Comparison of ENCODE assay signal across 10 cellular contexts in genomic region chr17:19263621-19264010, GRCh38. TPM values are rescaled to one million over a fixed set of nuclear protein-coding genes. Genes with fewer than 3 reads are reported as not detected.
DNase-seq lines count a peak whose midpoint lies in the region; ATAC-seq and TF ChIP-seq lines count a peak whose summit lies in the region.
"Had no signal": no experiment of that assay in that cellular context is flagged by ENCODE, and none has a peak within 500 bp of the region (broad histone marks: within the 10 kb centered on the region; RNA-seq: fewer than 3 reads in every experiment).

No MANE protein-coding gene starts in this region.

- peaks cover 48 to 81% (median 63%) of the 10 kb centered on the region in 4 donors for H3K4me1 ChIP-seq in stomach

- CTCF ChIA-PET in T-cell (lab: Charles Lee): no interaction called here

- H3K27ac ChIP-seq in stomach: peak overlapping the region; percentile 3 to 83 (median 76)

- no peaks in the 10 kb centered on the region for H3K27me3 ChIP-seq in kidney epithelial cell (ENCODE audit: control insufficient read depth, insufficient read depth, low read length)
- no peaks in the 10 kb centered on the region for H3K27me3 ChIP-seq in stomach

- H3K27me3 Mint-ChIP-seq in chondrocyte (ENCODE audit: low read depth) (no peaks in the 10 kb centered on the region), T-cell (peaks cover 13 to 37% of the 10 kb centered on the region in 2 donors)
- peaks cover 22% of the 10 kb centered on the region for H3K27me3 Mint-ChIP-seq in activated T-helper 2 cell treated with anti-CD3 and anti-CD28 coated beads, Interferon-gamma antibody, Interleukin-2, Interleukin-4, amounts not matched to agents 10 μg/mL and 5 μg/mL and 100 μg/mL, durations not matched to agents 14 hours and 24 hours and 36 hours (ENCODE audit: low read depth)

- POLR2A ChIA-PET in T-cell (lab: Charles Lee): no interaction called here

- peak overlapping the region; percentile 92 for H3K27ac Mint-ChIP-seq in chondrocyte (ENCODE audit: unreplicated experiment)
- no peak overlapping the region for H3K27ac Mint-ChIP-seq in activated T-helper 2 cell treated with anti-CD3 and anti-CD28 coated beads, Interferon-gamma antibody, Interleukin-2, Interleukin-4, amounts not matched to agents 10 μg/mL and 5 μg/mL and 100 μg/mL, durations not matched to agents 14 hours and 24 hours and 36 hours
- no peak overlapping the region for H3K27ac Mint-ChIP-seq in T-cell
- H3K27ac Mint-ChIP-seq: T-helper 1 cell treated with Interleukin-12 subunit alpha and Interleukin-12 subunit beta and Interleukin-4 antibody, amounts not matched to agents 30 μg/mL and 1 μg/mL, for 36 hours had no signal

- H3K4me3 ChIP-seq in kidney epithelial cell (ENCODE audit: low read depth, low read length) (no peak overlapping the region), stomach (no peak overlapping the region)

- H3K9me3 ChIP-seq in stomach: no peaks in the 10 kb centered on the region

- ATAC-seq in T-cell (replicated peaks in 1 of 4): no peak

- H3K4me3 Mint-ChIP-seq in chondrocyte (ENCODE audit: unreplicated experiment) (peak overlapping the region; percentile 2), T-cell (no peak overlapping the region)
- no peak overlapping the region for H3K4me3 Mint-ChIP-seq in activated T-helper 2 cell treated with anti-CD3 and anti-CD28 coated beads, Interferon-gamma antibody, Interleukin-2, Interleukin-4, amounts not matched to agents 10 μg/mL and 5 μg/mL and 100 μg/mL, durations not matched to agents 14 hours and 24 hours and 36 hours (ENCODE audit: low read depth)
- H3K4me3 Mint-ChIP-seq: T-helper 1 cell treated with Interleukin-12 subunit alpha and Interleukin-12 subunit beta and Interleukin-4 antibody, amounts not matched to agents 30 μg/mL and 1 μg/mL, for 36 hours had no signal

- TF ChIP-seq EP300 in stomach (IDR thresholded peaks at IDR 0.05): no peak

- H3K36me3 Mint-ChIP-seq in chondrocyte (ENCODE audit: low read depth) (peaks cover 2% of the 10 kb centered on the region), T-cell (no peaks in the 10 kb centered on the region)
- no peaks in the 10 kb centered on the region for H3K36me3 Mint-ChIP-seq in activated T-helper 2 cell treated with anti-CD3 and anti-CD28 coated beads, Interferon-gamma antibody, Interleukin-2, Interleukin-4, amounts not matched to agents 10 μg/mL and 5 μg/mL and 100 μg/mL, durations not matched to agents 14 hours and 24 hours and 36 hours (ENCODE audit: low read depth)

- intact Hi-C loops in stomach (cut with DNase I; ENCODE audit: low total_unique reads): no loop called here
- intact Hi-C loops in activated T-helper 2 cell treated with anti-CD3 and anti-CD28 coated beads, Interferon-gamma antibody, Interleukin-2, Interleukin-4, amounts not matched to agents 10 μg/mL and 5 μg/mL and 100 μg/mL, durations not matched to agents 14 hours and 24 hours and 36 hours (cut with micrococcal nuclease): no loop called here

- no peaks in the 10 kb centered on the region for H3K9me3 Mint-ChIP-seq in chondrocyte (ENCODE audit: low read depth)
- H3K9me3 Mint-ChIP-seq in activated T-helper 2 cell treated with anti-CD3 and anti-CD28 coated beads, Interferon-gamma antibody, Interleukin-2, Interleukin-4, amounts not matched to agents 10 μg/mL and 5 μg/mL and 100 μg/mL, durations not matched to agents 14 hours and 24 hours and 36 hours: no peaks in the 10 kb centered on the region
- H3K9me3 Mint-ChIP-seq in T-cell: no peaks in the 10 kb centered on the region
- H3K9me3 Mint-ChIP-seq: T-helper 1 cell treated with Interleukin-12 subunit alpha and Interleukin-12 subunit beta and Interleukin-4 antibody, amounts not matched to agents 30 μg/mL and 1 μg/mL, for 36 hours had no signal

- H3K4me1 Mint-ChIP-seq in chondrocyte (ENCODE audit: low read depth) (peaks cover 59% of the 10 kb centered on the region), T-cell (peaks cover 0 to 2% (median under 1%) of the 10 kb centered on the region in 3 donors)
- peaks cover 9% of the 10 kb centered on the region for H3K4me1 Mint-ChIP-seq in activated T-helper 2 cell treated with anti-CD3 and anti-CD28 coated beads, Interferon-gamma antibody, Interleukin-2, Interleukin-4, amounts not matched to agents 10 μg/mL and 5 μg/mL and 100 μg/mL, durations not matched to agents 14 hours and 24 hours and 36 hours (ENCODE audit: low read depth)

- TF ChIP-seq POLR2A in stomach (IDR thresholded peaks at IDR 0.05): no peak

- H3K36me3 ChIP-seq in kidney epithelial cell (ENCODE audit: control insufficient read depth, insufficient read depth, low read length): no peaks in the 10 kb centered on the region
- no peaks in the 10 kb centered on the region for H3K36me3 ChIP-seq in stomach

- DNase-seq in HCEC 1CT (peak; percentile 46), chondrocyte (ENCODE audit: low spot score) (no peak), kidney epithelial cell (ENCODE audit: low read depth) (peak; percentile 21), stomach (no peak), HuH-7.5 (ENCODE audit: low spot score) (no peak), NCI-H187 treated with DMSO at 0.1 percent for 48 hours (lab: John Stamatoyannopoulos, UW) (no peak), T-cell (no peak)
- DNase-seq in activated T-helper 2 cell treated with anti-CD3 and anti-CD28 coated beads, Interferon-gamma antibody, Interleukin-2, Interleukin-4, amounts not matched to agents 10 μg/mL and 5 μg/mL and 100 μg/mL, durations not matched to agents 14 hours and 24 hours and 36 hours (ENCODE audit: low spot score): no peak
- DNase-seq: NCI-H226 had no signal

- 39 to 70% (median 58%) methylated on average over 3 of the region's 3 CpGs for WGBS in stomach, 5 donors

- TF ChIP-seq CTCF in chondrocyte (IDR thresholded peaks at IDR 0.05) (no peak), kidney epithelial cell (IDR thresholded peaks at IDR 0.05; ENCODE audit: insufficient read depth, low read length, poor library complexity, severe bottlenecking) (no peak), stomach (IDR thresholded peaks at IDR 0.05) (no peak)

RNA-seq across cellular contexts. Expression of gene EPN2, which starts 26.4 kb away (rescaled TPM):
- total RNA-seq in chondrocyte: 29.0 to 39.7 TPM (median 37.8 TPM) in 3 replicates
- 13.7 and 18.8 TPM in 2 replicates for total RNA-seq in kidney epithelial cell
- total RNA-seq in stomach: 10 to 100 TPM; 24.5 to 71.9 (median 32.1) TPM
- polyA plus RNA-seq in stomach: 10 to 100 TPM; 10.7 to 21.1 (median 11.9) TPM
- total RNA-seq in activated T-helper 2 cell treated with anti-CD3 and anti-CD28 coated beads, Interferon-gamma antibody, Interleukin-2, Interleukin-4, amounts not matched to agents 10 μg/mL and 5 μg/mL and 100 μg/mL, durations not matched to agents 14 hours and 24 hours and 36 hours: 10.5 and 11.6 TPM in 2 replicates
- total RNA-seq in T-cell: 1 to 10 TPM; 5.5 to 9.8 (median 8.4) TPM

Comparison
In these comparisons a context has a peak if more than half of its experiments do, and no peak if none do; other contexts are left out.
1. DNase-seq: peak in HCEC 1CT (single experiment) and kidney epithelial cell (single experiment); none in chondrocyte (single experiment), stomach (single experiment), HuH-7.5 (single experiment), NCI-H187 treated with DMSO at 0.1 percent for 48 hours (single experiment), activated T-helper 2 cell treated with anti-CD3 and anti-CD28 coated beads, Interferon-gamma antibody, Interleukin-2, Interleukin-4, amounts not matched to agents 10 μg/mL and 5 μg/mL and 100 μg/mL, durations not matched to agents 14 hours and 24 hours and 36 hours (single experiment) and T-cell (0 of 34).